In genomic region chr1:233326319-233326994, GRCh38 we compare ENCODE assay signal across 8 cellular contexts. TPM values are rescaled to one million over a fixed set of nuclear protein-coding genes. Genes with fewer than 3 reads are reported as not detected.
DNase-seq lines count a peak whose midpoint lies in the region; ATAC-seq and TF ChIP-seq lines count a peak whose summit lies in the region.

No MANE protein-coding gene starts in this region.

- H3K4me1 Mint-ChIP-seq in T-helper 2 cell treated with Interferon-gamma antibody and Interleukin-4, amounts not matched to agents 5 μg/mL and 100 μg/mL, for 36 hours (ENCODE audit: low read depth): peaks cover 7% of the 10 kb centered on the region

- H3F3A ChIP-seq in PC-3 (ENCODE audit: low read length, unreplicated experiment): no peaks in the 10 kb centered on the region

- CTCF ChIA-PET in PC-3 (lab: Charles Lee): interaction anchor here (0.5 kb wide), 1 partner anchor 66 kb away, joined by 3 read pairs; no protein-coding TSS in a partner anchor

- H3K4me3 Mint-ChIP-seq in T-helper 2 cell treated with Interferon-gamma antibody and Interleukin-4, amounts not matched to agents 5 μg/mL and 100 μg/mL, for 36 hours: peak overlapping the region; percentile 77

- peaks cover 41% of the 10 kb centered on the region for H3K27me3 Mint-ChIP-seq in T-helper 2 cell treated with Interferon-gamma antibody and Interleukin-4, amounts not matched to agents 5 μg/mL and 100 μg/mL, for 36 hours (ENCODE audit: low read depth)

- in situ Hi-C loops in GM13976 (cut with MboI; ENCODE audit: low sequenced_read_pairs, unreplicated experiment): no loop called here

- intact Hi-C loops in PC-3 (cut with micrococcal nuclease) (no loop called here), psoas muscle (cut with DNase I) (no loop called here)

- POLR2A ChIA-PET in PC-3 (lab: Charles Lee; ENCODE audit: unreplicated experiment): no interaction called here

- H3K27ac ChIP-seq in PC-3 (ENCODE audit: low read length) (0 out of 2 replicates have a peak overlapping the region, but pooled peaks have one; percentile 6), psoas muscle (no peak overlapping the region)

- H3K9me2 ChIP-seq in PC-3 (replicated peaks; ENCODE audit: low read length): no peaks in the 10 kb centered on the region

- WGBS in psoas muscle, 3 donors: 13% methylated on average over 6 of the region's 6 CpGs

- no peaks in the 10 kb centered on the region for H3K36me3 Mint-ChIP-seq in T-helper 2 cell treated with Interferon-gamma antibody and Interleukin-4, amounts not matched to agents 5 μg/mL and 100 μg/mL, for 36 hours (ENCODE audit: low read depth)

- peaks cover 16% of the 10 kb centered on the region for H3K4me1 ChIP-seq in PC-3 (ENCODE audit: insufficient read depth, low read length)
- no peaks in the 10 kb centered on the region for H3K4me1 ChIP-seq in psoas muscle

- H3K79me2 ChIP-seq in PC-3 (ENCODE audit: low read length): peaks cover 29% of the 10 kb centered on the region

- ATAC-seq in PC-3 (no peak), psoas muscle (no peak), HG03135 (IDR thresholded peaks at IDR 0.05; ENCODE audit: unreplicated experiment) (no peak)

- peaks cover 12% of the 10 kb centered on the region; the same call in 1 of the 2 replicates for H4K20me1 ChIP-seq in PC-3 (ENCODE audit: low read length)

- no peak overlapping the region for H3K27ac Mint-ChIP-seq in T-helper 2 cell treated with Interferon-gamma antibody and Interleukin-4, amounts not matched to agents 5 μg/mL and 100 μg/mL, for 36 hours

- no peak for TF ChIP-seq CTCF in PC-3 (conservative IDR thresholded peaks at IDR 0.05; ENCODE audit: low read depth, low read length)
- TF ChIP-seq CTCF in epithelial cell of proximal tubule (conservative IDR thresholded peaks at IDR 0.05; ENCODE audit: low read depth, low read length): no peak
- no peak for TF ChIP-seq CTCF in psoas muscle (IDR thresholded peaks at IDR 0.05)
- no peak for TF ChIP-seq CTCF in GM13976 (IDR thresholded peaks at IDR 0.05; ENCODE audit: borderline replicate concordance, control extremely low read depth, extremely low read depth, insufficient read depth, missing control alignments)

- H3K27me3 ChIP-seq in PC-3 (ENCODE audit: low read length): no peaks in the 10 kb centered on the region
- peaks cover 0 to 40% (median 2%) of the 10 kb centered on the region in 3 donors for H3K27me3 ChIP-seq in psoas muscle (ENCODE audit: insufficient read depth in 3 of 3, low read length in 2 of 3)

- H3K9ac ChIP-seq in PC-3 (ENCODE audit: low read length): peak overlapping the region; percentile 16; the same call in 1 of the 2 replicates

- peak overlapping the region; percentile 83 for H2AFZ ChIP-seq in PC-3 (ENCODE audit: low read length)

- H3K36me3 ChIP-seq in PC-3 (ENCODE audit: low read depth, low read length) (no peaks in the 10 kb centered on the region), psoas muscle (ENCODE audit: insufficient read depth in 1 of 2, low read depth in 1 of 2) (no peaks in the 10 kb centered on the region)

- H3K4me2 ChIP-seq in PC-3 (ENCODE audit: low read length): peak overlapping the region; percentile 80

- no peak for DNase-seq in T-helper 2 cell treated with Interferon-gamma antibody and Interleukin-4, amounts not matched to agents 5 μg/mL and 100 μg/mL, for 36 hours (ENCODE audit: low spot score)
- DNase-seq in T-helper 2 cell (no peak), PC-3 (no peak), epithelial cell of proximal tubule (ENCODE audit: low read depth) (no peak), psoas muscle (no peak), HUDEP-2 (lab: John Stamatoyannopoulos, UW; ENCODE audit: unreplicated experiment in 76 of 76) (no peak), GM13976 (ENCODE audit: low spot score) (no peak)

- H3K9me3 ChIP-seq in PC-3 (ENCODE audit: low read length) (no peaks in the 10 kb centered on the region), psoas muscle (no peaks in the 10 kb centered on the region)

- peak overlapping the region; percentile 68 for H3K4me3 ChIP-seq in PC-3 (ENCODE audit: low read length)
- H3K4me3 ChIP-seq in epithelial cell of proximal tubule (ENCODE audit: low read depth, low read length): peak overlapping the region; percentile 66
- peak overlapping the region; percentile 67 for H3K4me3 ChIP-seq in psoas muscle

- no peaks in the 10 kb centered on the region for H3K9me3 Mint-ChIP-seq in T-helper 2 cell treated with Interferon-gamma antibody and Interleukin-4, amounts not matched to agents 5 μg/mL and 100 μg/mL, for 36 hours

- TSS peak; percentile 79 for BruUV-seq in PC-3 (replicated peaks; lab: Mats Ljungman, UMichigan)

RNA-seq across cellular contexts. Expression of gene MAP3K21, which starts 1.1 kb away (rescaled TPM):
- total RNA-seq in PC-3 (2014; rRNA removed): 13.7 and 17.1 TPM in 2 replicates
- total RNA-seq in epithelial cell of proximal tubule: 7.3 and 11.0 TPM in 2 replicates
- under 1 TPM; 0.11 to 0.49 (median 0.18) TPM for total RNA-seq in psoas muscle
- under 1 TPM; 0.04 to 0.20 (median 0.06) TPM for polyA plus RNA-seq in psoas muscle

RNA-seq across cellular contexts. Expression of gene PCNX2, which starts 30.9 kb away (rescaled TPM):
- 17.3 and 34.6 TPM in 2 replicates for total RNA-seq in PC-3 (2014; rRNA removed)
- 9.0 and 11.4 TPM in 2 replicates for total RNA-seq in epithelial cell of proximal tubule
- 1 to 10 TPM in 1 of 4 donors, under 1 TPM in 3; 0.22 to 1.1 (median 0.68) TPM for total RNA-seq in psoas muscle
- polyA plus RNA-seq in psoas muscle: under 1 TPM; 0.16 to 0.82 (median 0.21) TPM
